In genomic region chr22:41842996-41843970, GRCh38 we compare ENCODE assay signal across 1 cellular context.
TF ChIP-seq lines count a peak whose summit lies in the region.

No MANE protein-coding gene starts in this region.

TF ChIP-seq in A549, 52 proteins besides CTCF, POLR2A, EP300 and RAD21 (continued from another document):
- no peak for TF ChIP-seq BCL3 (IDR thresholded peaks at IDR 0.05)
